4 cellular contexts compared by ENCODE assay signal in the genomic region with DNA sequence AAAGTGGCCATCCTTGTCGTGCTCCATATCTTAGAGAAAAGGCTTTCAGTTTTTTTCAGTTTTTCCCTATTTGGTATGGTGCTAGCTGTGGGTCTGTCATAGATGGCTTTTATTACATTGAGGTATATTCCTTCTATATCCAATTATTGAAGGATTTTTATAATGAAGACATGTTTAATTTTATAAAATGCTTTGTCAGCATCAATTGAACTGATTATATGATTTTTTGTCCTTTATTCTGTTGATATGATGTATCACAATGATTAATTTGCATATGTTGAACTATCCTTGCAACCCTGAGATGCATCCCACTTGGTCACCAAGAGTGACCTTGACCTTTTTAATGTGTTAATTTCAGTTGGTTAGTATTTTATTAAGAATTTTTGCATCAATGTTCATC.
TF ChIP-seq lines count a peak whose summit lies in the region.

No MANE protein-coding gene starts in this region.

TF ChIP-seq in HepG2, 621 proteins besides CTCF, POLR2A, EP300 and RAD21:
- TF ChIP-seq MAFF (IDR thresholded peaks at IDR 0.05; ENCODE audit: low read depth, low read length): peak; percentile 84
- peak; percentile 76 to 91 for TF ChIP-seq MAFK (conservative IDR thresholded peaks at IDR 0.05 in 1 of 2, IDR thresholded peaks at IDR 0.05 in 1 of 2; ENCODE audit: low read length in 2 of 2)
- no peak for TF ChIP-seq THAP11 (CRISPR knock-in tag; IDR thresholded peaks at IDR 0.05)

TF ChIP-seq in A549, 52 proteins besides CTCF, POLR2A, EP300 and RAD21:
- peak; percentile 67 for TF ChIP-seq MAFK (IDR thresholded peaks at IDR 0.05; ENCODE audit: partially characterized antibody)
- TF ChIP-seq, protein P1, sequence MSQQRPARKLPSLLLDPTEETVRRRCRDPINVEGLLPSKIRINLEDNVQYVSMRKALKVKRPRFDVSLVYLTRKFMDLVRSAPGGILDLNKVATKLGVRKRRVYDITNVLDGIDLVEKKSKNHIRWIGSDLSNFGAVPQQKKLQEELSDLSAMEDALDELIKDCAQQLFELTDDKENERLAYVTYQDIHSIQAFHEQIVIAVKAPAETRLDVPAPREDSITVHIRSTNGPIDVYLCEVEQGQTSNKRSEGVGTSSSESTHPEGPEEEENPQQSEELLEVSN (IDR thresholded peaks at IDR 0.05; ENCODE audit: borderline replicate concordance, low read depth): no peak

TF ChIP-seq in IMR-90, 13 proteins besides CTCF, POLR2A, EP300 and RAD21:
- TF ChIP-seq CEBPB (IDR thresholded peaks at IDR 0.05; ENCODE audit: low read depth, low read length) (no peak), MAFK (IDR thresholded peaks at IDR 0.05; ENCODE audit: low read depth, low read length) (peak; percentile 77)

TF ChIP-seq in K562, 482 proteins besides CTCF, POLR2A, EP300 and RAD21:
- TF ChIP-seq C11orf30 (IDR thresholded peaks at IDR 0.05; ENCODE audit: low read depth): peak; percentile 28; the same call in 1 of the 2 replicates
- TF ChIP-seq MAFK (IDR thresholded peaks at IDR 0.05; ENCODE audit: low read length): peak; percentile 25; the same call in 1 of the 2 replicates
- TF ChIP-seq MAFG (tag; conservative IDR thresholded peaks at IDR 0.05): 0 out of 2 replicates have a peak, but pooled peaks have one; percentile 17
- TF ChIP-seq ZNF212 (CRISPR knock-in tag; IDR thresholded peaks at IDR 0.05): no peak
- peak; percentile 69 for TF ChIP-seq ZNF316 (IDR thresholded peaks at IDR 0.05)
- no peak for TF ChIP-seq WHSC1 (IDR thresholded peaks at IDR 0.05; ENCODE audit: low read length)
- TF ChIP-seq MAFF (IDR thresholded peaks at IDR 0.05; ENCODE audit: low read length): peak; percentile 49
